14 cellular contexts compared by ENCODE assay signal in genomic region chr2:192940767-192941166, GRCh38.
"Had no signal": no experiment of that assay in that cellular context is flagged by ENCODE, and none has a peak within 500 bp of the region (broad histone marks: within the 10 kb centered on the region; RNA-seq: fewer than 3 reads in every experiment).

No MANE protein-coding gene starts in this region.

- H3K4me1 ChIP-seq: colonic mucosa, right atrium auricular region had no signal

- H2AFZ ChIP-seq: hepatocyte had no signal

- H3K27ac ChIP-seq: colonic mucosa, hepatocyte, neutrophil, right atrium auricular region had no signal

- FAIRE-seq: small intestine had no signal

- H3K79me2 ChIP-seq: hepatocyte had no signal

- H3K27me3 ChIP-seq: colonic mucosa, hepatocyte, neutrophil, right atrium auricular region had no signal

- H3K4me2 ChIP-seq: hepatocyte had no signal

- H3K36me3 ChIP-seq: colonic mucosa, neutrophil, right atrium auricular region had no signal

- H3K4me3 ChIP-seq: colonic mucosa, hepatocyte, right atrium auricular region had no signal

- DNase-seq: activated CD4-positive, alpha-beta T cell treated with anti-CD3 and anti-CD28 coated beads for 48 hours; activated CD8-positive, alpha-beta T cell treated with anti-CD3 and anti-CD28 coated beads, Interleukin-2, amount 10 ng/mL, durations not matched to agents 7 days and 5 days; activated naive CD4-positive, alpha-beta T cell treated with Interleukin-2 at 50 U/mL for 16 hours; activated naive CD8-positive, alpha-beta T cell treated with anti-CD3 and anti-CD28 coated beads, Interleukin-2, amount 50 U/mL, for 24 hours; caudate nucleus; colonic mucosa; effector memory CD4-positive, alpha-beta T cell; left colon; naive thymus-derived CD4-positive, alpha-beta T cell; posterior cingulate gyrus; small intestine had no signal

- H3K9me3 ChIP-seq: colonic mucosa, neutrophil, right atrium auricular region had no signal
